1 cellular context compared by ENCODE assay signal in genomic region chr2:217789003-217789735, GRCh38.
TF ChIP-seq lines count a peak whose summit lies in the region.

No MANE protein-coding gene starts in this region.

TF ChIP-seq in HepG2, 621 proteins besides CTCF, POLR2A, EP300 and RAD21 (continued from another document and continues in another):
- TF ChIP-seq HES4 (CRISPR knock-in tag; IDR thresholded peaks at IDR 0.05; ENCODE audit: borderline replicate concordance) (0 out of 2 replicates have a peak, but pooled peaks have one; percentile 34), ZNF850 (CRISPR knock-in tag; conservative IDR thresholded peaks at IDR 0.05) (no peak), U2AF1 (optimal IDR thresholded peaks at IDR 0.05; ENCODE audit: low read depth, low read length) (peak; percentile 68), SIN3B (IDR thresholded peaks at IDR 0.05; ENCODE audit: low read length) (0 out of 2 replicates have a peak, but pooled peaks have one; percentile 41), ZNF10 (CRISPR knock-in tag; IDR thresholded peaks at IDR 0.05; ENCODE audit: borderline replicate concordance, low read depth) (no peak), LCORL (IDR thresholded peaks at IDR 0.05) (no peak), LCORL (CRISPR knock-in tag; IDR thresholded peaks at IDR 0.05) (0 out of 2 replicates have a peak, but pooled peaks have one; percentile 43), ZNF350 (CRISPR knock-in tag; IDR thresholded peaks at IDR 0.05; ENCODE audit: borderline replicate concordance, low read depth) (peak; percentile 66; the same call in 1 of the 2 replicates), SMAD3 (CRISPR knock-in tag; IDR thresholded peaks at IDR 0.05) (0 out of 2 replicates have a peak, but pooled peaks have one; percentile 47), MIXL1 (CRISPR knock-in tag; IDR thresholded peaks at IDR 0.05) (0 out of 2 replicates have a peak, but pooled peaks have one; percentile 22), SALL1 (CRISPR knock-in tag; IDR thresholded peaks at IDR 0.05) (peak; percentile 38; the same call in 1 of the 2 replicates), ZNF331 (CRISPR knock-in tag; IDR thresholded peaks at IDR 0.05) (peak; percentile 81; the same call in 1 of the 2 replicates), KDM2A (CRISPR knock-in tag; IDR thresholded peaks at IDR 0.05; ENCODE audit: borderline replicate concordance, low read depth) (peak; percentile 72; the same call in 1 of the 2 replicates), SP1 (IDR thresholded peaks at IDR 0.05) (no peak), SP1 (CRISPR knock-in tag; IDR thresholded peaks at IDR 0.05) (no peak), ZNF619 (CRISPR knock-in tag; IDR thresholded peaks at IDR 0.05) (no peak), FOXO1 (CRISPR knock-in tag; IDR thresholded peaks at IDR 0.05) (no peak), PTBP1 (IDR thresholded peaks at IDR 0.05; ENCODE audit: low read depth, low read length, poor library complexity, severe bottlenecking) (no peak), ISL2 (CRISPR knock-in tag; IDR thresholded peaks at IDR 0.05) (no peak), TOE1 (CRISPR knock-in tag; IDR thresholded peaks at IDR 0.05) (no peak), RBFOX2 (IDR thresholded peaks at IDR 0.05; ENCODE audit: low read depth, low read length) (no peak), REXO4 (CRISPR knock-in tag; IDR thresholded peaks at IDR 0.05; ENCODE audit: borderline replicate concordance) (no peak), PLSCR1 (CRISPR knock-in tag; IDR thresholded peaks at IDR 0.05; ENCODE audit: borderline replicate concordance) (no peak), MEIS2 (CRISPR knock-in tag; IDR thresholded peaks at IDR 0.05) (no peak), ZNF18 (CRISPR knock-in tag; IDR thresholded peaks at IDR 0.05; ENCODE audit: insufficient replicate concordance) (no peak), GFI1 (CRISPR knock-in tag; IDR thresholded peaks at IDR 0.05; ENCODE audit: borderline replicate concordance) (peak; percentile 13; the same call in 1 of the 2 replicates), ZBTB20 (CRISPR knock-in tag; IDR thresholded peaks at IDR 0.05; ENCODE audit: borderline replicate concordance, low read depth) (0 out of 2 replicates have a peak, but pooled peaks have one; percentile 27), SKI (IDR thresholded peaks at IDR 0.05; ENCODE audit: partially characterized antibody) (peak; percentile 7), XRCC5 (optimal IDR thresholded peaks at IDR 0.05; ENCODE audit: low read length) (peak; percentile 75), GATAD1 (CRISPR knock-in tag; IDR thresholded peaks at IDR 0.05) (peak; percentile 59; the same call in 1 of the 2 replicates), ZNF501 (CRISPR knock-in tag; IDR thresholded peaks at IDR 0.05) (no peak; the same call in 1 of the 2 replicates), RARA (CRISPR knock-in tag; IDR thresholded peaks at IDR 0.05) (peak; percentile 32; the same call in 1 of the 2 replicates), DNMT3B (CRISPR knock-in tag; conservative IDR thresholded peaks at IDR 0.05) (no peak), ZNF7 (CRISPR knock-in tag; IDR thresholded peaks at IDR 0.05) (no peak), NFKBIZ (CRISPR knock-in tag; IDR thresholded peaks at IDR 0.05) (no peak), ZSCAN25 (CRISPR knock-in tag; IDR thresholded peaks at IDR 0.05) (peak; percentile 55; the same call in 1 of the 2 replicates), HNRNPL (IDR thresholded peaks at IDR 0.05; ENCODE audit: low read depth, low read length) (no peak), ELF3 (CRISPR knock-in tag; IDR thresholded peaks at IDR 0.05) (peak; percentile 76), SNAI1 (CRISPR knock-in tag; IDR thresholded peaks at IDR 0.05; ENCODE audit: borderline replicate concordance) (no peak), CBFB (CRISPR knock-in tag; IDR thresholded peaks at IDR 0.05) (peak; percentile 85; the same call in 1 of the 2 replicates), LRRFIP1 (CRISPR knock-in tag; conservative IDR thresholded peaks at IDR 0.05) (no peak), FOXK1 (CRISPR knock-in tag; IDR thresholded peaks at IDR 0.05; ENCODE audit: borderline replicate concordance, low read depth) (0 out of 2 replicates have a peak, but pooled peaks have one; percentile 24), ARID2 (CRISPR knock-in tag; IDR thresholded peaks at IDR 0.05; ENCODE audit: borderline replicate concordance) (0 out of 2 replicates have a peak, but pooled peaks have one; percentile 31), NFIC (IDR thresholded peaks at IDR 0.05; ENCODE audit: low read length) (no peak), BCL6 (CRISPR knock-in tag; IDR thresholded peaks at IDR 0.05) (peak; percentile 42; the same call in 1 of the 2 replicates), ZUFSP (CRISPR knock-in tag; IDR thresholded peaks at IDR 0.05; ENCODE audit: borderline replicate concordance) (no peak), NR2F6 (IDR thresholded peaks at IDR 0.05) (no peak), NR2F6 (CRISPR knock-in tag; IDR thresholded peaks at IDR 0.05) (peak; percentile 59; the same call in 1 of the 2 replicates), CHD4 (IDR thresholded peaks at IDR 0.05; ENCODE audit: borderline replicate concordance, low read length) (0 out of 2 replicates have a peak, but pooled peaks have one; percentile 24), KAT8 (CRISPR knock-in tag; IDR thresholded peaks at IDR 0.05) (peak; percentile 48), MED13 (CRISPR knock-in tag; IDR thresholded peaks at IDR 0.05) (no peak), ZNF691 (CRISPR knock-in tag; IDR thresholded peaks at IDR 0.05; ENCODE audit: borderline replicate concordance, low read depth) (no peak; the same call in 1 of the 2 replicates), NFKB2 (CRISPR knock-in tag; IDR thresholded peaks at IDR 0.05; ENCODE audit: borderline replicate concordance) (0 out of 2 replicates have a peak, but pooled peaks have one; percentile 21), PHF5A (CRISPR knock-in tag; IDR thresholded peaks at IDR 0.05; ENCODE audit: low read depth, unreplicated experiment) (peak; percentile 61), CENPX (CRISPR knock-in tag; IDR thresholded peaks at IDR 0.05) (no peak), KLF9 (CRISPR knock-in tag; IDR thresholded peaks at IDR 0.05; ENCODE audit: low read depth) (no peak), ZNF207 (IDR thresholded peaks at IDR 0.05; ENCODE audit: borderline replicate concordance) (no peak), ZMAT3 (CRISPR knock-in tag; conservative IDR thresholded peaks at IDR 0.05) (no peak)
- TF ChIP-seq, protein P1, sequence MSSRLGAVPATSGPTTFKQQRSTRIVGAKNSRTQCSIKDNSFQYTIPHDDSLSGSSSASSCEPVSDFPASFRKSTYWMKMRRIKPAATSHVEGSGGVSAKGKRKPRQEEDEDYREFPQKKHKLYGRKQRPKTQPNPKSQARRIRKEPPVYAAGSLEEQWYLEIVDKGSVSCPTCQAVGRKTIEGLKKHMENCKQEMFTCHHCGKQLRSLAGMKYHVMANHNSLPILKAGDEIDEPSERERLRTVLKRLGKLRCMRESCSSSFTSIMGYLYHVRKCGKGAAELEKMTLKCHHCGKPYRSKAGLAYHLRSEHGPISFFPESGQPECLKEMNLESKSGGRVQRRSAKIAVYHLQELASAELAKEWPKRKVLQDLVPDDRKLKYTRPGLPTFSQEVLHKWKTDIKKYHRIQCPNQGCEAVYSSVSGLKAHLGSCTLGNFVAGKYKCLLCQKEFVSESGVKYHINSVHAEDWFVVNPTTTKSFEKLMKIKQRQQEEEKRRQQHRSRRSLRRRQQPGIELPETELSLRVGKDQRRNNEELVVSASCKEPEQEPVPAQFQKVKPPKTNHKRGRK (CRISPR knock-in tag; IDR thresholded peaks at IDR 0.05), result 0 out of 2 replicates have a peak, but pooled peaks have one; percentile 62
- TF ChIP-seq, protein P2, sequence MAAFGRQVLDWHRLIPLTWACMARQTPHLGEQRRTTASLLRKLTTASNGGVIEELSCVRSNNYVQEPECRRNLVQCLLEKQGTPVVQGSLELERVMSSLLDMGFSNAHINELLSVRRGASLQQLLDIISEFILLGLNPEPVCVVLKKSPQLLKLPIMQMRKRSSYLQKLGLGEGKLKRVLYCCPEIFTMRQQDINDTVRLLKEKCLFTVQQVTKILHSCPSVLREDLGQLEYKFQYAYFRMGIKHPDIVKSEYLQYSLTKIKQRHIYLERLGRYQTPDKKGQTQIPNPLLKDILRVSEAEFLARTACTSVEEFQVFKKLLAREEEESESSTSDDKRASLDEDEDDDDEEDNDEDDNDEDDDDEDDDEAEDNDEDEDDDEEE (CRISPR knock-in tag; IDR thresholded peaks at IDR 0.05), result peak; percentile 82; the same call in 1 of the 2 replicates
- TF ChIP-seq, protein P3, sequence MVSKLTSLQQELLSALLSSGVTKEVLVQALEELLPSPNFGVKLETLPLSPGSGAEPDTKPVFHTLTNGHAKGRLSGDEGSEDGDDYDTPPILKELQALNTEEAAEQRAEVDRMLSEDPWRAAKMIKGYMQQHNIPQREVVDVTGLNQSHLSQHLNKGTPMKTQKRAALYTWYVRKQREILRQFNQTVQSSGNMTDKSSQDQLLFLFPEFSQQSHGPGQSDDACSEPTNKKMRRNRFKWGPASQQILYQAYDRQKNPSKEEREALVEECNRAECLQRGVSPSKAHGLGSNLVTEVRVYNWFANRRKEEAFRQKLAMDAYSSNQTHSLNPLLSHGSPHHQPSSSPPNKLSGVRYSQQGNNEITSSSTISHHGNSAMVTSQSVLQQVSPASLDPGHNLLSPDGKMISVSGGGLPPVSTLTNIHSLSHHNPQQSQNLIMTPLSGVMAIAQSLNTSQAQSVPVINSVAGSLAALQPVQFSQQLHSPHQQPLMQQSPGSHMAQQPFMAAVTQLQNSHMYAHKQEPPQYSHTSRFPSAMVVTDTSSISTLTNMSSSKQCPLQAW (CRISPR knock-in tag; IDR thresholded peaks at IDR 0.05), result 0 out of 2 replicates have a peak, but pooled peaks have one; percentile 23
- TF ChIP-seq, protein P4, sequence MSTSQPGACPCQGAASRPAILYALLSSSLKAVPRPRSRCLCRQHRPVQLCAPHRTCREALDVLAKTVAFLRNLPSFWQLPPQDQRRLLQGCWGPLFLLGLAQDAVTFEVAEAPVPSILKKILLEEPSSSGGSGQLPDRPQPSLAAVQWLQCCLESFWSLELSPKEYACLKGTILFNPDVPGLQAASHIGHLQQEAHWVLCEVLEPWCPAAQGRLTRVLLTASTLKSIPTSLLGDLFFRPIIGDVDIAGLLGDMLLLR (CRISPR knock-in tag; IDR thresholded peaks at IDR 0.05), result no peak
- TF ChIP-seq, protein P5, sequence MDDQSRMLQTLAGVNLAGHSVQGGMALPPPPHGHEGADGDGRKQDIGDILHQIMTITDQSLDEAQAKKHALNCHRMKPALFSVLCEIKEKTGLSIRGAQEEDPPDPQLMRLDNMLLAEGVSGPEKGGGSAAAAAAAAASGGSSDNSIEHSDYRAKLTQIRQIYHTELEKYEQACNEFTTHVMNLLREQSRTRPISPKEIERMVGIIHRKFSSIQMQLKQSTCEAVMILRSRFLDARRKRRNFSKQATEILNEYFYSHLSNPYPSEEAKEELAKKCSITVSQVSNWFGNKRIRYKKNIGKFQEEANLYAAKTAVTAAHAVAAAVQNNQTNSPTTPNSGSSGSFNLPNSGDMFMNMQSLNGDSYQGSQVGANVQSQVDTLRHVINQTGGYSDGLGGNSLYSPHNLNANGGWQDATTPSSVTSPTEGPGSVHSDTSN (CRISPR knock-in tag; IDR thresholded peaks at IDR 0.05; ENCODE audit: borderline replicate concordance), result no peak
